Comparison of ENCODE assay signal across 16 cellular contexts in the genomic region with DNA sequence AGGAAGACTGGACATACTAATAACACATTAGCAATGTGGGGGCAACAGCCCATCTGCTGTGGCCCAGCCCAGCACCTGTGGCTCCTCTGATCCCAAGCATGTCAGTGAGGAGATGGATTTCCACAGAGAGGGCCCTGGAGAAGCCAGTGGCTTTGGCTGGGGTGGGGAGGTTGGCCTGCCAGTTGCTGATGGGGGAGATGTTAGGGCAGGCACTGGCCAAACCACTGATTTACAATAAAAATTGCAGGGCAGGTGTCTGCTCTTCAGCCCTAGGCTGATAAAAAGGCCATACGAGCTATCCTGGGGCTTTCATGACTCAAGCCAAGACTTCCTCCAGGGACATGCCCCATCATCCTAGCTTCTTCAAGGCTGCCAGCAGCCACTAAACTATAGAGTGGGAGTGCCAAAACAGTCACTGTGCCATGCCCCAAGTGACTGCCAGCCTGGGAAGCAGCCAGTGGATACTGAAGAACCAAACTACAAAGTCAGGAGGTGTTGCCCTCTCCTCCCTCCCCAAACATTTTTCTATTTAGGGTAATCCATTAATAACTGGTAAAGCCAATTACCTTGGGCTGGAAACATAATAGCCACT. TPM values are rescaled to one million over a fixed set of nuclear protein-coding genes. Genes with fewer than 3 reads are reported as not detected.
DNase-seq lines count a peak whose midpoint lies in the region; ATAC-seq and TF ChIP-seq lines count a peak whose summit lies in the region.
"Had no signal": no experiment of that assay in that cellular context is flagged by ENCODE, and none has a peak within 500 bp of the region (broad histone marks: within the 10 kb centered on the region; RNA-seq: fewer than 3 reads in every experiment).

No MANE protein-coding gene starts in this region.

- H3K27me3 Mint-ChIP-seq in activated T-helper 17 cell treated with anti-CD3 and anti-CD28 coated beads, Interleukin-2, amount 50 U/mL, for 72 hours = no peaks in the 10 kb centered on the region
- no peaks in the 10 kb centered on the region for H3K27me3 Mint-ChIP-seq in memory B cell

- peaks cover 9% of the 10 kb centered on the region for H3K4me1 Mint-ChIP-seq in activated T-helper 17 cell treated with anti-CD3 and anti-CD28 coated beads, Interleukin-2, amount 50 U/mL, for 72 hours
- H3K4me1 Mint-ChIP-seq in memory B cell = peaks cover 17% of the 10 kb centered on the region

- peak overlapping the region; percentile 57 to 92 (median 73) for H3K4me2 ChIP-seq in BLaER1 treated with 17β-estradiol and CSF1 and Interleukin-3, amounts not matched to agents 10 nM and 100 nM
- H3K4me2 ChIP-seq in GM23248 (ENCODE audit: unreplicated experiment) = no peak overlapping the region

- TF ChIP-seq EP300 in upper lobe of left lung (IDR thresholded peaks at IDR 0.05) = no peak

- no peak overlapping the region for H3K4me3 Mint-ChIP-seq in activated T-helper 17 cell treated with anti-CD3 and anti-CD28 coated beads, Interleukin-2, amount 50 U/mL, for 72 hours
- no peak overlapping the region for H3K4me3 Mint-ChIP-seq in memory B cell

- H3K27me3 ChIP-seq in BLaER1 treated with 17β-estradiol and CSF1 and Interleukin-3, amounts not matched to agents 10 nM and 100 nM = no peaks in the 10 kb centered on the region
- H3K27me3 ChIP-seq in GM23248 (replicated peaks; ENCODE audit: insufficient read depth) (no peaks in the 10 kb centered on the region), upper lobe of left lung (no peaks in the 10 kb centered on the region)
- H3K27me3 ChIP-seq: vagina had no signal

- in situ Hi-C loops in GM23248 (cut with MboI) = no loop called here

- H3K9me2 ChIP-seq in GM23248 (ENCODE audit: insufficient read depth) = no peaks in the 10 kb centered on the region

- TF ChIP-seq CTCF in upper lobe of left lung (IDR thresholded peaks at IDR 0.05) = no peak

- no peaks in the 10 kb centered on the region for H3K79me2 ChIP-seq in GM23248 (ENCODE audit: insufficient read depth)

- no peak for TF ChIP-seq POLR2A in upper lobe of left lung (IDR thresholded peaks at IDR 0.05)

- H3K27ac Mint-ChIP-seq in activated T-helper 17 cell treated with anti-CD3 and anti-CD28 coated beads, Interleukin-2, amount 50 U/mL, for 72 hours = peak overlapping the region; percentile 6
- peak overlapping the region; percentile 19 for H3K27ac Mint-ChIP-seq in memory B cell

- ATAC-seq in activated T-helper 17 cell treated with anti-CD3 and anti-CD28 coated beads, Interleukin-2, amount 50 U/mL, for 72 hours (replicated peaks) = no peak
- ATAC-seq in memory B cell (ENCODE audit: low read depth) (no peak), upper lobe of left lung (ENCODE audit: low FRiP score in 2 of 2) (no peak)
- ATAC-seq in activated CD4-positive, CD25-positive, alpha-beta regulatory T cell treated with anti-CD3 and anti-CD28 coated beads, Interleukin-2, amount 50 U/mL, for 24 hours = no peak
- ATAC-seq: sciatic nerve had no signal

- no peaks in the 10 kb centered on the region for H3F3A ChIP-seq in GM23248 (ENCODE audit: insufficient read depth)

- H3K9me3 ChIP-seq in BLaER1 treated with 17β-estradiol and CSF1 and Interleukin-3, amounts not matched to agents 10 nM and 100 nM (replicated peaks in 1 of 11) = peaks cover 0 to 7% (median 0%) of the 10 kb centered on the region in 11 experiments; a peak in 2 of 22 replicates
- no peaks in the 10 kb centered on the region for H3K9me3 ChIP-seq in GM23248 (ENCODE audit: low read depth)
- no peaks in the 10 kb centered on the region for H3K9me3 ChIP-seq in upper lobe of left lung
- H3K9me3 ChIP-seq: Caco-2, vagina had no signal

- no peak overlapping the region for H3K27ac ChIP-seq in BLaER1 treated with 17β-estradiol and CSF1 and Interleukin-3, amounts not matched to agents 10 nM and 100 nM
- H3K27ac ChIP-seq in GM23248 = no peak overlapping the region
- H3K27ac ChIP-seq in upper lobe of left lung = no peak overlapping the region
- H3K27ac ChIP-seq: HL-60, vagina had no signal

- WGBS in GM23248 (ENCODE audit: low coverage in 1 of 2, low lambda C conversion rate in 2 of 2, missing lambda C conversion rate in 2 of 2), 2 experiments = 45 to 73% methylated on average over 1 of the region's 1 CpG
- 82% methylated on average over 1 of the region's 1 CpG; no CpG with 5 or more reads in 1 of the 2 donors for WGBS in upper lobe of left lung, 2 donors

- H3K4me3 ChIP-seq in BLaER1 treated with 17β-estradiol and CSF1 and Interleukin-3, amounts not matched to agents 10 nM and 100 nM = no peak overlapping the region
- H3K4me3 ChIP-seq in GM23248 (no peak overlapping the region), upper lobe of left lung (no peak overlapping the region)
- H3K4me3 ChIP-seq: vagina had no signal

- DNase-seq in GM23248 = peak; percentile 10
- DNase-seq in memory B cell (ENCODE audit: low spot score in 2 of 2) = no peak
- no peak for DNase-seq in germinal center (ENCODE audit: low spot score)
- no peak for DNase-seq in upper lobe of left lung
- DNase-seq: activated CD4-positive, alpha-beta T cell treated with anti-CD3 and anti-CD28 coated beads for 1 hour; activated gamma-delta T cell treated with Interleukin-2 at 50 U/mL for 16 hours; anterior cingulate cortex; Caco-2; EL; NCI-H2029 treated with DMSO at 0.1 percent for 48 hours had no signal

- peaks cover 49 to 95% (median 77%) of the 10 kb centered on the region in 11 experiments for H3K36me3 ChIP-seq in BLaER1 treated with 17β-estradiol and CSF1 and Interleukin-3, amounts not matched to agents 10 nM and 100 nM
- H3K36me3 ChIP-seq in GM23248 (ENCODE audit: low read depth) (peaks cover 14% of the 10 kb centered on the region; the same call in 1 of the 2 replicates), upper lobe of left lung (peaks cover 6 to 44% (median 20%) of the 10 kb centered on the region in 4 donors)

- no peak overlapping the region for H2AFZ ChIP-seq in GM23248

- no peaks in the 10 kb centered on the region for H3K9me3 Mint-ChIP-seq in activated T-helper 17 cell treated with anti-CD3 and anti-CD28 coated beads, Interleukin-2, amount 50 U/mL, for 72 hours
- no peaks in the 10 kb centered on the region for H3K9me3 Mint-ChIP-seq in memory B cell

- peaks cover 28 to 66% (median 54%) of the 10 kb centered on the region in 11 experiments; a peak in 20 of 22 replicates for H4K20me1 ChIP-seq in BLaER1 treated with 17β-estradiol and CSF1 and Interleukin-3, amounts not matched to agents 10 nM and 100 nM
- H4K20me1 ChIP-seq in GM23248 (ENCODE audit: insufficient read depth) = no peaks in the 10 kb centered on the region

- no peak overlapping the region for H3K9ac ChIP-seq in BLaER1 treated with 17β-estradiol and CSF1 and Interleukin-3, amounts not matched to agents 10 nM and 100 nM
- no peak overlapping the region for H3K9ac ChIP-seq in GM23248

- H3K36me3 Mint-ChIP-seq in activated T-helper 17 cell treated with anti-CD3 and anti-CD28 coated beads, Interleukin-2, amount 50 U/mL, for 72 hours (ENCODE audit: low read depth) = peaks cover 47% of the 10 kb centered on the region
- peaks cover 24% of the 10 kb centered on the region for H3K36me3 Mint-ChIP-seq in memory B cell

- peaks cover 19 to 31% (median 25%) of the 10 kb centered on the region in 10 experiments for H3K4me1 ChIP-seq in BLaER1 treated with 17β-estradiol and CSF1 and Interleukin-3, amounts not matched to agents 10 nM and 100 nM
- H3K4me1 ChIP-seq in GM23248 (ENCODE audit: insufficient read depth) (no peaks in the 10 kb centered on the region), upper lobe of left lung (no peaks in the 10 kb centered on the region)

RNA-seq across cellular contexts. Expression of gene DPCD, which starts 37.8 kb away (rescaled TPM):
- total RNA-seq in GM23248 (2014; rRNA removed; shearing (Covaris generic)) = 29.2 and 57.9 TPM in 2 replicates
- 59.9 and 65.6 TPM in 2 replicates for polyA plus RNA-seq in GM23248 (2016; fragmentation: Nextera tagmentation; extraction: Ambion mirVana)
- total RNA-seq in activated T-helper 17 cell treated with anti-CD3 and anti-CD28 coated beads, Interleukin-2, amount 50 U/mL, for 72 hours = 10 to 100 TPM; 10.6 to 19.2 TPM
- 10 to 100 TPM in 4 of 6 donors, 1 to 10 TPM in 2; 3.7 to 36.2 (median 15.1) TPM for total RNA-seq in upper lobe of left lung

RNA-seq across cellular contexts. Expression of gene POLL, which starts 37.9 kb away (rescaled TPM):
- total RNA-seq in GM23248 (2014; rRNA removed; shearing (Covaris generic)) = 8.5 and 13.1 TPM in 2 replicates
- polyA plus RNA-seq in GM23248 (2016; fragmentation: Nextera tagmentation; extraction: Ambion mirVana) = 11.5 and 12.1 TPM in 2 replicates
- total RNA-seq in activated T-helper 17 cell treated with anti-CD3 and anti-CD28 coated beads, Interleukin-2, amount 50 U/mL, for 72 hours = 10 to 100 TPM; 26.3 to 46.8 TPM
- total RNA-seq in upper lobe of left lung = 10 to 100 TPM; 20.4 to 47.1 (median 31.5) TPM
